In the genomic region with DNA sequence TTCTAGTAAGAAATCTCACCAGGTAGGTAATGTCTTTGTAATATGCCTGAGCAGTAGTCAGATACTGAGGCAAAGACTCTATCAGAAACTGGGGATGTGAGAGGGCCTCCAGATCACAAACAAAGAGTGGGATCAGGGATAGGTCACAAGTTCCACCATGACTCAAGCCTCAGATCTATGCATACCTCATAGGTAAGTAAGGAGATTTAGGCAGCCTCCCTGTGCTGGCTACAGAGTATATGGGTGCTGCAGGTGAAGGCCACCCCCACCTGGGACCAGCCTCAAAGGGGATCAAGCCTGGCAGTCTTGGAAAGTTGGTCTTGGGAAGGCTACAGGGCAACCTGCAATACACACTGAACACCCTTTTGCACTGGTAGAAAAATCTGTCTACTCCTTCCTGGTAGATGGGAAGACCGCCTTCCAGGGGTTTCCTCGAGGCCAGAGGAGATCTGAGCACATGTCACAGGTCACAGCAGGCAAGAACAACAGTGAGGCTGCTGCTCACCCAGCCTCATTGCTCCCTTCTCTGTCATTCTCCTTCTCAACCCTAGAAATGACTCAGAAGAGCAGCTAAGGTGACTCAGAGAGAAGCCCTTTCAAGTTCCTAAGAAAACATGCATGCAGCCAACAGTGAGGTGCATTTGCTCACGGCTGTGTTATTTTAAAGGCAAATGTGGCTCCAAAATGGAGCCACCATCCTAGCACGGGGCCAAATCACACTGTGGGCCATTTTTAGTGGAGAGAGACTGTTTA, we compare ENCODE assay signal across 10 cellular contexts.
A peak's percentile ranks its signal among the peaks of the same experiment; 100 is the strongest.
DNase-seq lines count a peak whose midpoint lies in the region; ATAC-seq lines count a peak whose summit lies in the region.
"Had no signal": no experiment of that assay in that cellular context is flagged by ENCODE, and none has a peak within 500 bp of the region (broad histone marks: within the 10 kb centered on the region; RNA-seq: fewer than 3 reads in every experiment).

No MANE protein-coding gene starts in this region.

- no peak overlapping the region for H3K4me3 ChIP-seq in MG63
- H3K4me3 ChIP-seq: heart right ventricle had no signal

- H3K36me3 ChIP-seq in MG63, result no peaks in the 10 kb centered on the region
- H3K36me3 ChIP-seq: heart right ventricle had no signal

- ATAC-seq in GM18867 (IDR thresholded peaks at IDR 0.05; ENCODE audit: unreplicated experiment), result peak; percentile 57
- no peak for ATAC-seq in HG02938 (IDR thresholded peaks at IDR 0.05; ENCODE audit: unreplicated experiment)
- ATAC-seq: heart right ventricle had no signal

- peak; percentile 77 for DNase-seq in A172 (ENCODE audit: low spot score)
- peak; percentile 73 for DNase-seq in MG63
- DNase-seq in fibroblast of peridontal ligament (ENCODE audit: extremely low read depth), result peak; percentile 56
- no peak for DNase-seq in NOMO-1 (lab: John Stamatoyannopoulos, UW; ENCODE audit: unreplicated experiment in 2 of 2)
- no peak for DNase-seq in NCI-H2107 treated with DMSO at 0.1 percent for 48 hours (lab: John Stamatoyannopoulos, UW; ENCODE audit: unreplicated experiment)
- DNase-seq in UCSD-AML1 (lab: John Stamatoyannopoulos, UW; ENCODE audit: unreplicated experiment), result no peak
- DNase-seq: activated B cell treated with CpG ODN at 0.5 μM for 24 hours, heart right ventricle had no signal

- no peaks in the 10 kb centered on the region for H3K27me3 ChIP-seq in MG63

- 0 out of 2 replicates have a peak, but pooled peaks cover 2% of the 10 kb centered on the region for H3K9me3 ChIP-seq in MG63
- H3K9me3 ChIP-seq: heart right ventricle had no signal

Comparison
In these comparisons a context has a peak if more than half of its experiments do, and no peak if none do; other contexts are left out.
1. DNase-seq: peak in A172 (single experiment), MG63 (single experiment) and fibroblast of peridontal ligament (single experiment); none in NOMO-1 (0 of 2), NCI-H2107 treated with DMSO at 0.1 percent for 48 hours (single experiment) and UCSD-AML1 (single experiment).